9 cellular contexts compared by ENCODE assay signal in the genomic region with DNA sequence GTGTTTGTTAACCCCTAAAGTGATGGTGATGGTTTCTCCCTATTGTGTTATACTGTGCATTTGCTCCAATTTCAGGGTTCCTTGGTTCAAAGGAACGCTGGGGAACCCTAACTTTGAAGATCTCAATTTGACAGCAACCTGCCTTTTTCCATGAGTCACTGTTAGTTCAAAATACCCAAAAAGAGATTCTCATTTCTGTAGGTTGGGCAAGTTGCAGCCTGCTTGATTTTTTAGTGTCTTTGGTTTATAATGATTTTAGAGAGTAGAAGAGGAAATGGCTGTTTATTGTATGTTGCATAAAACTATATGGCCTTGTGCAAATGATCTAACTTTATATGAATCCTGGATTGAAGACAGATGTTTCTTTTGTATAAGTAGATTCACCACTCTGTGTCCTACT. TPM values are rescaled to one million over a fixed set of nuclear protein-coding genes. Genes with fewer than 3 reads are reported as not detected.
DNase-seq lines count a peak whose midpoint lies in the region; ATAC-seq and TF ChIP-seq lines count a peak whose summit lies in the region.
"Had no signal": no experiment of that assay in that cellular context is flagged by ENCODE, and none has a peak within 500 bp of the region (broad histone marks: within the 10 kb centered on the region; RNA-seq: fewer than 3 reads in every experiment).

No MANE protein-coding gene starts in this region.

- TF ChIP-seq RAD21 in SK-N-SH (IDR thresholded peaks at IDR 0.05; ENCODE audit: low read length): no peak

- CTCF ChIA-PET in SK-N-SH (lab: Yijun Ruan, JAX): no interaction called here

- H3K9me3 ChIP-seq in SK-N-SH (no peaks in the 10 kb centered on the region), esophagus squamous epithelium (no peaks in the 10 kb centered on the region), subcutaneous abdominal adipose tissue (ENCODE audit: control insufficient read depth in 5 of 5, low read length in 5 of 5) (no peaks in the 10 kb centered on the region)

- POLR2A ChIA-PET in SK-N-SH (lab: Yijun Ruan, JAX): no interaction called here

- no peak for TF ChIP-seq CTCF in SK-N-SH (IDR thresholded peaks at IDR 0.05)
- TF ChIP-seq CTCF in esophagus squamous epithelium (IDR thresholded peaks at IDR 0.05): no peak

- no peak for TF ChIP-seq EP300 in SK-N-SH (IDR thresholded peaks at IDR 0.05; ENCODE audit: borderline replicate concordance in 1 of 2, low read depth in 1 of 2, low read length in 1 of 2)

- H4K20me1 ChIP-seq in SK-N-SH (ENCODE audit: insufficient read depth): no peaks in the 10 kb centered on the region; the same call in 1 of the 2 replicates

- WGBS in SK-N-SH (ENCODE audit: low lambda C conversion rate): 95% methylated on average over 1 of the region's 1 CpG
- WGBS in esophagus squamous epithelium, 2 donors: 31 to 45% methylated on average over 1 of the region's 1 CpG

- H3K4me1 ChIP-seq in SK-N-SH (ENCODE audit: control insufficient read depth in 1 of 2, insufficient read depth in 2 of 2, low read depth in 1 of 2, low read length in 1 of 2) (peaks cover 19 to 62% of the 10 kb centered on the region in 2 experiments; a peak in 3 of 4 replicates), esophagus squamous epithelium (peaks cover 8 to 97% (median 54%) of the 10 kb centered on the region in 3 donors), subcutaneous abdominal adipose tissue (ENCODE audit: control insufficient read depth in 5 of 5, insufficient read depth in 5 of 5, low read length in 5 of 5) (peaks cover 2 to 49% (median 37%) of the 10 kb centered on the region in 5 donors)

- peaks cover 12% of the 10 kb centered on the region for H3K9me3 Mint-ChIP-seq in activated CD4-positive, alpha-beta T cell treated with anti-CD3 and anti-CD28 coated beads, Interleukin-2, amount 10 ng/mL, durations not matched to agents 24 days and 14 days

- no peaks in the 10 kb centered on the region for H3K9me2 ChIP-seq in SK-N-SH

- H3K4me2 ChIP-seq in SK-N-SH: peak overlapping the region; percentile 30; the same call in 1 of the 2 replicates

- H3K36me3 ChIP-seq in SK-N-SH (replicated peaks in 1 of 2; ENCODE audit: control insufficient read depth in 1 of 2, insufficient read depth in 2 of 2, low read length in 1 of 2): no peaks in the 10 kb centered on the region
- no peaks in the 10 kb centered on the region for H3K36me3 ChIP-seq in esophagus squamous epithelium
- H3K36me3 ChIP-seq in subcutaneous abdominal adipose tissue (ENCODE audit: control insufficient read depth in 5 of 5, insufficient read depth in 5 of 5, low read length in 5 of 5): no peaks in the 10 kb centered on the region

- H3K27ac ChIP-seq in SK-N-SH (ENCODE audit: low read depth in 2 of 2, low read length in 1 of 2): peak overlapping the region in 1 of 2 experiments; percentile 51; a peak in 2 of 4 replicates
- peak overlapping the region; percentile 78 to 90 (median 84) for H3K27ac ChIP-seq in esophagus squamous epithelium
- peak overlapping the region; percentile 28 for H3K27ac ChIP-seq in subcutaneous abdominal adipose tissue (ENCODE audit: low read depth, low read length)

- DNase-seq in activated CD4-positive, alpha-beta T cell treated with anti-CD3 and anti-CD28 coated beads, Interleukin-2, amount 10 ng/mL, durations not matched to agents 24 days and 14 days: no peak
- DNase-seq in activated CD4-positive, alpha-beta T cell treated with anti-CD3 and anti-CD28 coated beads for 1 hour: no peak
- DNase-seq in SK-N-SH (no peak), esophagus squamous epithelium (lab: John Stamatoyannopoulos, UW) (no peak), NCI-H1694 (lab: John Stamatoyannopoulos, UW) (no peak), germinal center (ENCODE audit: low spot score) (no peak)
- DNase-seq: stimulated activated CD4-positive, alpha-beta T cell treated with anti-CD3 and anti-CD28 coated beads, Interleukin-12 subunit alpha, Interleukin-12 subunit beta, amount 100 ng/mL, for 4 hours had no signal

- peaks cover 20% of the 10 kb centered on the region for H3K4me1 Mint-ChIP-seq in activated CD4-positive, alpha-beta T cell treated with anti-CD3 and anti-CD28 coated beads, Interleukin-2, amount 10 ng/mL, durations not matched to agents 24 days and 14 days

- H3K27me3 Mint-ChIP-seq in activated CD4-positive, alpha-beta T cell treated with anti-CD3 and anti-CD28 coated beads, Interleukin-2, amount 10 ng/mL, durations not matched to agents 24 days and 14 days: peaks cover 8% of the 10 kb centered on the region

- no peaks in the 10 kb centered on the region for H3K36me3 Mint-ChIP-seq in activated CD4-positive, alpha-beta T cell treated with anti-CD3 and anti-CD28 coated beads, Interleukin-2, amount 10 ng/mL, durations not matched to agents 24 days and 14 days (ENCODE audit: low read depth)

- H3K27me3 ChIP-seq in SK-N-SH (ENCODE audit: insufficient read depth): no peaks in the 10 kb centered on the region
- no peaks in the 10 kb centered on the region for H3K27me3 ChIP-seq in esophagus squamous epithelium
- no peaks in the 10 kb centered on the region for H3K27me3 ChIP-seq in subcutaneous abdominal adipose tissue (ENCODE audit: control insufficient read depth in 5 of 5, insufficient read depth in 4 of 5, low read length in 5 of 5)

- peaks cover 48% of the 10 kb centered on the region for H3K79me2 ChIP-seq in SK-N-SH (ENCODE audit: insufficient read depth)

- no peak overlapping the region for H2AFZ ChIP-seq in SK-N-SH (ENCODE audit: low read depth)

- ATAC-seq in GM18502 (IDR thresholded peaks at IDR 0.05; ENCODE audit: poor library complexity, unreplicated experiment): no peak

- peak overlapping the region; percentile 91 for H3K27ac Mint-ChIP-seq in activated CD4-positive, alpha-beta T cell treated with anti-CD3 and anti-CD28 coated beads, Interleukin-2, amount 10 ng/mL, durations not matched to agents 24 days and 14 days

- H3K4me3 ChIP-seq in SK-N-SH (ENCODE audit: low read depth in 2 of 2, low read length in 1 of 2) (no peak overlapping the region; a peak in 1 of 4 replicates), esophagus squamous epithelium (no peak overlapping the region), subcutaneous abdominal adipose tissue (ENCODE audit: low read depth in 1 of 5, low read length in 5 of 5) (no peak overlapping the region)

- peaks cover 12% of the 10 kb centered on the region for H3F3A ChIP-seq in SK-N-SH (replicated peaks; ENCODE audit: insufficient read depth)

- peak overlapping the region; percentile 67 for H3K4me3 Mint-ChIP-seq in activated CD4-positive, alpha-beta T cell treated with anti-CD3 and anti-CD28 coated beads, Interleukin-2, amount 10 ng/mL, durations not matched to agents 24 days and 14 days

- TF ChIP-seq POLR2A in esophagus squamous epithelium (IDR thresholded peaks at IDR 0.05): no peak

- no peak overlapping the region for H3K9ac ChIP-seq in SK-N-SH
- H3K9ac ChIP-seq in subcutaneous abdominal adipose tissue (ENCODE audit: low read length in 5 of 5): no peak overlapping the region

- intact Hi-C loops in activated CD4-positive, alpha-beta T cell treated with anti-CD3 and anti-CD28 coated beads, Interleukin-2, amount 10 ng/mL, durations not matched to agents 24 days and 14 days (cut with micrococcal nuclease): loop anchor here (1.0 to 5.0 kb wide), 4 partner anchors 23 to 174 kb away; a partner anchor contains a TSS
- intact Hi-C loops in esophagus squamous epithelium (cut with DNase I): no loop called here

TF ChIP-seq in SK-N-SH, 30 proteins besides CTCF, POLR2A, EP300 and RAD21:
- TF ChIP-seq GABPA (IDR thresholded peaks at IDR 0.05; ENCODE audit: low read depth) (no peak), FOSL2 (IDR thresholded peaks at IDR 0.05; ENCODE audit: borderline replicate concordance, low read depth) (no peak), MEF2A (IDR thresholded peaks at IDR 0.05; ENCODE audit: borderline replicate concordance, low read depth) (no peak), ELF1 (IDR thresholded peaks at IDR 0.05) (no peak), SMC3 (IDR thresholded peaks at IDR 0.05; ENCODE audit: low read depth, low read length) (no peak), NRF1 (IDR thresholded peaks at IDR 0.05; ENCODE audit: low read depth, low read length) (no peak), GATA2 (CRISPR knock-in tag; IDR thresholded peaks at IDR 0.05) (no peak), TEAD4 (IDR thresholded peaks at IDR 0.05; ENCODE audit: borderline replicate concordance, insufficient read depth) (no peak), NFIC (IDR thresholded peaks at IDR 0.05; ENCODE audit: borderline replicate concordance) (no peak), SIN3A (IDR thresholded peaks at IDR 0.05; ENCODE audit: borderline replicate concordance, low read depth, low read length) (no peak), TAF1 (IDR thresholded peaks at IDR 0.05; ENCODE audit: borderline replicate concordance, low read depth, low read length) (no peak), JUND (IDR thresholded peaks at IDR 0.05) (no peak)
- TF ChIP-seq, protein P1, sequence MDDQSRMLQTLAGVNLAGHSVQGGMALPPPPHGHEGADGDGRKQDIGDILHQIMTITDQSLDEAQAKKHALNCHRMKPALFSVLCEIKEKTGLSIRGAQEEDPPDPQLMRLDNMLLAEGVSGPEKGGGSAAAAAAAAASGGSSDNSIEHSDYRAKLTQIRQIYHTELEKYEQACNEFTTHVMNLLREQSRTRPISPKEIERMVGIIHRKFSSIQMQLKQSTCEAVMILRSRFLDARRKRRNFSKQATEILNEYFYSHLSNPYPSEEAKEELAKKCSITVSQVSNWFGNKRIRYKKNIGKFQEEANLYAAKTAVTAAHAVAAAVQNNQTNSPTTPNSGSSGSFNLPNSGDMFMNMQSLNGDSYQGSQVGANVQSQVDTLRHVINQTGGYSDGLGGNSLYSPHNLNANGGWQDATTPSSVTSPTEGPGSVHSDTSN (IDR thresholded peaks at IDR 0.05): no peak
- TF ChIP-seq, protein P2, sequence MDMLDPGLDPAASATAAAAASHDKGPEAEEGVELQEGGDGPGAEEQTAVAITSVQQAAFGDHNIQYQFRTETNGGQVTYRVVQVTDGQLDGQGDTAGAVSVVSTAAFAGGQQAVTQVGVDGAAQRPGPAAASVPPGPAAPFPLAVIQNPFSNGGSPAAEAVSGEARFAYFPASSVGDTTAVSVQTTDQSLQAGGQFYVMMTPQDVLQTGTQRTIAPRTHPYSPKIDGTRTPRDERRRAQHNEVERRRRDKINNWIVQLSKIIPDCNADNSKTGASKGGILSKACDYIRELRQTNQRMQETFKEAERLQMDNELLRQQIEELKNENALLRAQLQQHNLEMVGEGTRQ (IDR thresholded peaks at IDR 0.05; ENCODE audit: borderline replicate concordance, low read depth, low read length): no peak

RNA-seq across cellular contexts. Expression of a gene that starts 23.1 kb away (rescaled TPM):
- total RNA-seq in activated CD4-positive, alpha-beta T cell treated with anti-CD3 and anti-CD28 coated beads, Interleukin-2, amount 10 ng/mL, durations not matched to agents 24 days and 14 days: 0.65 and 0.76 TPM in 2 replicates
- 3.7 and 4.4 TPM in 2 replicates for polyA plus RNA-seq in SK-N-SH (2012; rRNA removed)
- polyA plus RNA-seq in SK-N-SH (2012; cell fraction: cytosol; rRNA removed): 4.0 and 4.1 TPM in 2 replicates
- polyA plus RNA-seq in SK-N-SH (2012; cell fraction: nucleus; rRNA removed): 6.2 and 7.7 TPM in 2 replicates
- 10 to 100 TPM; 25.7 to 37.6 (median 32.8) TPM for total RNA-seq in esophagus squamous epithelium

Comparison
In these comparisons a context has a peak if more than half of its experiments do, and no peak if none do; other contexts are left out.
1. RNA of a gene that starts 23.1 kb away (total RNA-seq): 25.7 to 37.6 TPM in esophagus squamous epithelium; 0.65 to 0.76 TPM in activated CD4-positive, alpha-beta T cell treated with anti-CD3 and anti-CD28 coated beads, Interleukin-2, amount 10 ng/mL, durations not matched to agents 24 days and 14 days; every median in the first group is over 10 times any median in the second.